In genomic region chr3:69386535-69387385, GRCh38 we compare ENCODE assay signal across 8 cellular contexts. TPM values are rescaled to one million over a fixed set of nuclear protein-coding genes. Genes with fewer than 3 reads are reported as not detected.
DNase-seq lines count a peak whose midpoint lies in the region; ATAC-seq and TF ChIP-seq lines count a peak whose summit lies in the region.

No MANE protein-coding gene starts in this region.

- peak; percentile 37 for ATAC-seq in activated CD8-positive, alpha-beta T cell treated with anti-CD3 and anti-CD28 coated beads for 36 hours
- ATAC-seq in HG03159 (IDR thresholded peaks at IDR 0.05; ENCODE audit: unreplicated experiment), result no peak

- H3K36me3 Mint-ChIP-seq in T-helper 1 cell treated with Interleukin-12 subunit alpha and Interleukin-12 subunit beta and Interleukin-4 antibody, amounts not matched to agents 30 μg/mL and 1 μg/mL, for 36 hours (ENCODE audit: low read depth), result peaks cover 2% of the 10 kb centered on the region
- H3K36me3 Mint-ChIP-seq in activated CD8-positive, alpha-beta T cell treated with anti-CD3 and anti-CD28 coated beads for 36 hours (ENCODE audit: low read depth), result no peaks in the 10 kb centered on the region

- peaks cover 9 to 22% (median 14%) of the 10 kb centered on the region in 5 donors for H3K27me3 ChIP-seq in subcutaneous abdominal adipose tissue (ENCODE audit: control insufficient read depth in 5 of 5, insufficient read depth in 4 of 5, low read length in 5 of 5)

- TF ChIP-seq CTCF in activated CD8-positive, alpha-beta T cell treated with anti-CD3 and anti-CD28 coated beads for 36 hours (IDR thresholded peaks at IDR 0.05), result no peak

- no peaks in the 10 kb centered on the region for H3K9me3 Mint-ChIP-seq in T-helper 1 cell treated with Interleukin-12 subunit alpha and Interleukin-12 subunit beta and Interleukin-4 antibody, amounts not matched to agents 30 μg/mL and 1 μg/mL, for 36 hours
- no peaks in the 10 kb centered on the region for H3K9me3 Mint-ChIP-seq in activated CD8-positive, alpha-beta T cell treated with anti-CD3 and anti-CD28 coated beads for 36 hours

- H3K4me1 ChIP-seq in subcutaneous abdominal adipose tissue (ENCODE audit: control insufficient read depth in 5 of 5, insufficient read depth in 5 of 5, low read length in 5 of 5), result peaks cover 0 to 30% (median 18%) of the 10 kb centered on the region in 5 donors

- H3K9ac ChIP-seq in subcutaneous abdominal adipose tissue (ENCODE audit: low read length in 5 of 5), result no peak overlapping the region

- peak overlapping the region; percentile 68 for H3K4me3 Mint-ChIP-seq in T-helper 1 cell treated with Interleukin-12 subunit alpha and Interleukin-12 subunit beta and Interleukin-4 antibody, amounts not matched to agents 30 μg/mL and 1 μg/mL, for 36 hours
- H3K4me3 Mint-ChIP-seq in activated CD8-positive, alpha-beta T cell treated with anti-CD3 and anti-CD28 coated beads for 36 hours, result peak overlapping the region; percentile 56

- H3K27me3 Mint-ChIP-seq in T-helper 1 cell treated with Interleukin-12 subunit alpha and Interleukin-12 subunit beta and Interleukin-4 antibody, amounts not matched to agents 30 μg/mL and 1 μg/mL, for 36 hours (ENCODE audit: low read depth), result peaks cover 59% of the 10 kb centered on the region
- H3K27me3 Mint-ChIP-seq in activated CD8-positive, alpha-beta T cell treated with anti-CD3 and anti-CD28 coated beads for 36 hours, result peaks cover 46% of the 10 kb centered on the region

- peaks cover 6% of the 10 kb centered on the region for H3K4me1 Mint-ChIP-seq in T-helper 1 cell treated with Interleukin-12 subunit alpha and Interleukin-12 subunit beta and Interleukin-4 antibody, amounts not matched to agents 30 μg/mL and 1 μg/mL, for 36 hours (ENCODE audit: low read depth)
- H3K4me1 Mint-ChIP-seq in activated CD8-positive, alpha-beta T cell treated with anti-CD3 and anti-CD28 coated beads for 36 hours (ENCODE audit: low read depth), result peaks cover 9% of the 10 kb centered on the region

- CTCF ChIA-PET in activated CD8-positive, alpha-beta T cell treated with anti-CD3 and anti-CD28 coated beads for 36 hours (lab: Charles Lee), result interaction anchor here (0.7 to 4.4 kb wide), 11 partner anchors 10 to 273 kb away, joined by 3 to 24 read pairs (median 3); no protein-coding TSS in a partner anchor

- H3K4me3 ChIP-seq in subcutaneous abdominal adipose tissue (ENCODE audit: low read depth in 1 of 5, low read length in 5 of 5), result peak overlapping the region in 4 of 5 donors; percentile 59 to 74 (median 64)

- no peak overlapping the region for H3K27ac Mint-ChIP-seq in T-helper 1 cell treated with Interleukin-12 subunit alpha and Interleukin-12 subunit beta and Interleukin-4 antibody, amounts not matched to agents 30 μg/mL and 1 μg/mL, for 36 hours
- no peak overlapping the region for H3K27ac Mint-ChIP-seq in activated CD8-positive, alpha-beta T cell treated with anti-CD3 and anti-CD28 coated beads for 36 hours

- no peak overlapping the region for H3K27ac ChIP-seq in subcutaneous abdominal adipose tissue (ENCODE audit: low read depth, low read length)

- DNase-seq in T-helper 1 cell (no peak), iPS-NIHi7 (ENCODE audit: extremely low spot score) (peak; percentile 34), mesenteric fat pad (ENCODE audit: low spot score) (no peak), NOMO-1 treated with dmso at 0.1 percent for 144 hours (lab: John Stamatoyannopoulos, UW; ENCODE audit: unreplicated experiment) (no peak)
- peak; percentile 4 for DNase-seq in activated CD8-positive, alpha-beta T cell treated with anti-CD3 and anti-CD28 coated beads for 36 hours

- no peaks in the 10 kb centered on the region for H3K9me3 ChIP-seq in subcutaneous abdominal adipose tissue (ENCODE audit: control insufficient read depth in 5 of 5, low read length in 5 of 5)

- no peaks in the 10 kb centered on the region for H3K36me3 ChIP-seq in subcutaneous abdominal adipose tissue (ENCODE audit: control insufficient read depth in 5 of 5, insufficient read depth in 5 of 5, low read length in 5 of 5)

- intact Hi-C loops in activated CD8-positive, alpha-beta T cell treated with anti-CD3 and anti-CD28 coated beads for 36 hours (cut with micrococcal nuclease), result no loop called here

- POLR2A ChIA-PET in activated CD8-positive, alpha-beta T cell treated with anti-CD3 and anti-CD28 coated beads for 36 hours (lab: Charles Lee), result interaction anchor here (1.0 kb wide), 1 partner anchor 80 kb away, joined by 3 read pairs; no protein-coding TSS in a partner anchor

RNA-seq across cellular contexts. Expression of gene FRMD4B, which starts 0.9 kb away (rescaled TPM):
- total RNA-seq in activated CD8-positive, alpha-beta T cell treated with anti-CD3 and anti-CD28 coated beads for 36 hours, result 10 to 100 TPM; 11.7 to 11.8 TPM
- 30.5 TPM for total RNA-seq in mesenteric fat pad

Comparison
In these comparisons a context has a peak if more than half of its experiments do, and no peak if none do; other contexts are left out.
1. DNase-seq: peak in activated CD8-positive, alpha-beta T cell treated with anti-CD3 and anti-CD28 coated beads for 36 hours (single experiment) and iPS-NIHi7 (single experiment); none in T-helper 1 cell (0 of 5), mesenteric fat pad (single experiment) and NOMO-1 treated with dmso at 0.1 percent for 144 hours (single experiment).